In genomic region chr9:32579706-32580331, GRCh38 we compare ENCODE assay signal across 8 cellular contexts. TPM values are rescaled to one million over a fixed set of nuclear protein-coding genes. Genes with fewer than 3 reads are reported as not detected.
DNase-seq lines count a peak whose midpoint lies in the region; ATAC-seq and TF ChIP-seq lines count a peak whose summit lies in the region.

No MANE protein-coding gene starts in this region.

- TF ChIP-seq CTCF in mucosa of descending colon (IDR thresholded peaks at IDR 0.05): peak; percentile 82

- no peaks in the 10 kb centered on the region for H3K9me3 Mint-ChIP-seq in effector memory CD8-positive, alpha-beta T cell

- intact Hi-C loops in mucosa of descending colon (cut with DNase I, micrococcal nuclease): loop anchor here in 1 of 2 donors (5.0 to 10.0 kb wide), 3 partner anchors 55 to 395 kb away; partner anchors contain the start of genes ACO1 and RIGI

- peaks cover 26 to 30% of the 10 kb centered on the region in 2 donors for H3K27me3 Mint-ChIP-seq in effector memory CD8-positive, alpha-beta T cell

- peak; percentile 63 for ATAC-seq in HG02610 (IDR thresholded peaks at IDR 0.05; ENCODE audit: unreplicated experiment)
- peak; percentile 85 for ATAC-seq in effector memory CD8-positive, alpha-beta T cell (replicated peaks)
- peak; percentile 56 for ATAC-seq in mucosa of descending colon

- no peak overlapping the region for H3K27ac Mint-ChIP-seq in effector memory CD8-positive, alpha-beta T cell

- H3K4me3 Mint-ChIP-seq in effector memory CD8-positive, alpha-beta T cell: no peak overlapping the region

- no peaks in the 10 kb centered on the region for H3K36me3 ChIP-seq in mucosa of descending colon (ENCODE audit: low read depth)

- peaks cover 3% of the 10 kb centered on the region for H3K36me3 Mint-ChIP-seq in effector memory CD8-positive, alpha-beta T cell (ENCODE audit: insufficient read depth)

- no peak overlapping the region for H3K4me3 ChIP-seq in mucosa of descending colon

- H3K4me1 ChIP-seq in mucosa of descending colon (ENCODE audit: low read depth): no peaks in the 10 kb centered on the region

- no peaks in the 10 kb centered on the region for H3K4me1 Mint-ChIP-seq in effector memory CD8-positive, alpha-beta T cell (ENCODE audit: low read depth in 2 of 2)

- H3K9me3 ChIP-seq in mucosa of descending colon: no peaks in the 10 kb centered on the region

- DNase-seq in DMS153 (lab: John Stamatoyannopoulos, UW) (peak; percentile 22), NCI-H69 (lab: John Stamatoyannopoulos, UW) (peak; percentile 66), mucosa of descending colon (peak in 2 of 3 donors; percentile 78 to 88), epidermal melanocyte (ENCODE audit: insufficient read length, low spot score) (no peak)
- DNase-seq in activated CD8-positive, alpha-beta memory T cell treated with anti-CD3 and anti-CD28 coated beads for 1 hour (ENCODE audit: extremely low read depth in 1 of 2, low read depth in 1 of 2): peak; percentile 49 to 64
- DNase-seq in effector memory CD8-positive, alpha-beta T cell: peak; percentile 80 to 83 (median 80)
- DNase-seq in stimulated activated CD8-positive, alpha-beta memory T cell treated with anti-CD3 and anti-CD28 coated beads, Interleukin-4, amount 100 ng/mL, for 24 hours (ENCODE audit: low read depth): peak; percentile 59

RNA-seq across cellular contexts. Expression of gene NDUFB6, which starts 6.9 kb away (rescaled TPM):
- 10 to 100 TPM; 39.3 to 52.8 (median 45.1) TPM for total RNA-seq in mucosa of descending colon

RNA-seq across cellular contexts. Expression of gene TOPORS, which starts 27.4 kb away (rescaled TPM):
- 10 to 100 TPM; 12.5 to 18.2 (median 16.6) TPM for total RNA-seq in mucosa of descending colon

RNA-seq across cellular contexts. Expression of gene SMIM27, which starts 27.7 kb away (rescaled TPM):
- 10 to 100 TPM in 1 of 3 donors, 1 to 10 TPM in 2; 8.3 to 10.1 (median 9.9) TPM for total RNA-seq in mucosa of descending colon

RNA-seq across cellular contexts. Expression of gene RIGI, which starts 53.8 kb away (rescaled TPM):
- total RNA-seq in mucosa of descending colon: 10 to 100 TPM; 13.4 to 20.9 (median 14.2) TPM

RNA-seq across cellular contexts. Expression of gene TAF1L, which starts 55.6 kb away (rescaled TPM):
- total RNA-seq in mucosa of descending colon: not detected
